In genomic region chr5:40755407-40756365, GRCh38 we compare ENCODE assay signal across 1 cellular context.
TF ChIP-seq lines count a peak whose summit lies in the region.

TSS of gene TTC33 (minus strand) at chr5:40755961. CDS start at chr5:40747018, 8,943 bp downstream.

TF ChIP-seq in HEK293, 187 proteins besides CTCF, POLR2A, EP300 and RAD21 (continued from another document and continues in another):
- TF ChIP-seq ZNF362 (tag by site-specific recombination; IDR thresholded peaks at IDR 0.05) (no peak), KLF9 (tag by site-specific recombination; IDR thresholded peaks at IDR 0.05; ENCODE audit: low read depth) (peak; percentile 72), ZNF133 (tag by site-specific recombination; IDR thresholded peaks at IDR 0.05) (no peak), ZNF311 (tag by site-specific recombination; IDR thresholded peaks at IDR 0.05; ENCODE audit: borderline replicate concordance) (no peak), ZFHX2 (tag by site-specific recombination; conservative IDR thresholded peaks at IDR 0.05) (peak; percentile 85), ZNF560 (tag by site-specific recombination; IDR thresholded peaks at IDR 0.05; ENCODE audit: borderline replicate concordance) (no peak), SP3 (tag by site-specific recombination; IDR thresholded peaks at IDR 0.05) (peak; percentile 89), GLIS1 (tag by site-specific recombination; IDR thresholded peaks at IDR 0.05) (no peak; the same call in 1 of the 2 replicates), PRDM1 (tag by site-specific recombination; IDR thresholded peaks at IDR 0.05) (peak; percentile 73), ZNF501 (tag by site-specific recombination; IDR thresholded peaks at IDR 0.05) (peak; percentile 77), REPIN1 (tag by site-specific recombination; IDR thresholded peaks at IDR 0.05; ENCODE audit: low read depth) (no peak), SP2 (tag by site-specific recombination; IDR thresholded peaks at IDR 0.05) (peak; percentile 69), ZBTB1 (tag by site-specific recombination; IDR thresholded peaks at IDR 0.05) (peak; percentile 78; the same call in 1 of the 2 replicates), ZSCAN5A (tag by site-specific recombination; IDR thresholded peaks at IDR 0.05) (no peak; the same call in 1 of the 2 replicates), ZNF654 (tag by site-specific recombination; IDR thresholded peaks at IDR 0.05; ENCODE audit: low read depth) (no peak), ZNF571 (tag by site-specific recombination; IDR thresholded peaks at IDR 0.05) (no peak), BCL11B (tag by site-specific recombination; IDR thresholded peaks at IDR 0.05; ENCODE audit: low read depth) (peak; percentile 97), SETDB1 (IDR thresholded peaks at IDR 0.05; ENCODE audit: insufficient read length, low read length) (no peak), ZNF596 (tag by site-specific recombination; IDR thresholded peaks at IDR 0.05) (no peak), ZNF354C (tag by site-specific recombination; IDR thresholded peaks at IDR 0.05; ENCODE audit: borderline replicate concordance, low read depth) (no peak), EGR2 (tag by site-specific recombination; IDR thresholded peaks at IDR 0.05; ENCODE audit: low read depth) (peak; percentile 85), KLF10 (tag by site-specific recombination; IDR thresholded peaks at IDR 0.05) (peak; percentile 78), ZNF19 (tag by site-specific recombination; IDR thresholded peaks at IDR 0.05; ENCODE audit: low read depth) (no peak), ZNF624 (tag by site-specific recombination; IDR thresholded peaks at IDR 0.05) (no peak), ZNF514 (tag by site-specific recombination; IDR thresholded peaks at IDR 0.05) (no peak), TCF7L2 (IDR thresholded peaks at IDR 0.05; ENCODE audit: borderline replicate concordance, low read depth, low read length) (no peak), SCRT1 (tag by site-specific recombination; IDR thresholded peaks at IDR 0.05; ENCODE audit: borderline replicate concordance) (no peak), IKZF3 (tag by site-specific recombination; IDR thresholded peaks at IDR 0.05) (peak; percentile 75), MZF1 (tag by site-specific recombination; IDR thresholded peaks at IDR 0.05; ENCODE audit: borderline replicate concordance) (peak; percentile 89), ZNF660 (tag by site-specific recombination; IDR thresholded peaks at IDR 0.05) (peak; percentile 92), ZNF202 (tag by site-specific recombination; IDR thresholded peaks at IDR 0.05; ENCODE audit: borderline replicate concordance) (peak; percentile 74; the same call in 1 of the 2 replicates), ZNF692 (tag by site-specific recombination; IDR thresholded peaks at IDR 0.05) (peak; percentile 67; the same call in 1 of the 2 replicates), ZNF184 (tag by site-specific recombination; IDR thresholded peaks at IDR 0.05) (no peak), ZNF114 (tag by site-specific recombination; IDR thresholded peaks at IDR 0.05) (no peak), GFI1B (tag by site-specific recombination; IDR thresholded peaks at IDR 0.05) (no peak), ZNF529 (tag by site-specific recombination; IDR thresholded peaks at IDR 0.05; ENCODE audit: insufficient replicate concordance) (no peak), ZSCAN16 (tag by site-specific recombination; IDR thresholded peaks at IDR 0.05) (no peak), ZFP41 (tag by site-specific recombination; IDR thresholded peaks at IDR 0.05; ENCODE audit: borderline replicate concordance) (no peak), ZNF664 (tag by site-specific recombination; IDR thresholded peaks at IDR 0.05) (no peak), ZNF350 (tag by site-specific recombination; IDR thresholded peaks at IDR 0.05) (no peak), ZNF792 (tag by site-specific recombination; IDR thresholded peaks at IDR 0.05) (no peak), ZNF394 (tag by site-specific recombination; IDR thresholded peaks at IDR 0.05; ENCODE audit: borderline replicate concordance) (no peak; the same call in 1 of the 2 replicates), SP7 (tag by site-specific recombination; IDR thresholded peaks at IDR 0.05) (peak; percentile 81), OVOL3 (tag by site-specific recombination; IDR thresholded peaks at IDR 0.05) (no peak), ZBTB8A (tag by site-specific recombination; IDR thresholded peaks at IDR 0.05) (peak; percentile 96), ZNF274 (IDR thresholded peaks at IDR 0.05; ENCODE audit: low read length) (no peak), ZNF274 (tag by site-specific recombination; IDR thresholded peaks at IDR 0.05; ENCODE audit: borderline replicate concordance) (no peak), ZNF335 (tag by site-specific recombination; conservative IDR thresholded peaks at IDR 0.05) (peak; percentile 100), GLIS2 (tag by site-specific recombination; IDR thresholded peaks at IDR 0.05) (0 out of 2 replicates have a peak, but pooled peaks have one; percentile 46), ZNF37A (tag by site-specific recombination; IDR thresholded peaks at IDR 0.05) (no peak), KLF17 (tag by site-specific recombination; IDR thresholded peaks at IDR 0.05) (no peak), YY1 (tag by site-specific recombination; IDR thresholded peaks at IDR 0.05) (no peak), RBAK (tag by site-specific recombination; IDR thresholded peaks at IDR 0.05) (no peak), SCRT2 (tag by site-specific recombination; IDR thresholded peaks at IDR 0.05) (0 out of 2 replicates have a peak, but pooled peaks have one; percentile 25), HOXA7 (CRISPR knock-in tag; IDR thresholded peaks at IDR 0.05; ENCODE audit: borderline replicate concordance) (no peak), ZNF221 (tag by site-specific recombination; IDR thresholded peaks at IDR 0.05; ENCODE audit: borderline replicate concordance) (no peak), ZNF169 (tag by site-specific recombination; IDR thresholded peaks at IDR 0.05) (no peak), ZBTB44 (tag by site-specific recombination; IDR thresholded peaks at IDR 0.05) (peak; percentile 63; the same call in 1 of the 2 replicates)
- TF ChIP-seq, protein P1, sequence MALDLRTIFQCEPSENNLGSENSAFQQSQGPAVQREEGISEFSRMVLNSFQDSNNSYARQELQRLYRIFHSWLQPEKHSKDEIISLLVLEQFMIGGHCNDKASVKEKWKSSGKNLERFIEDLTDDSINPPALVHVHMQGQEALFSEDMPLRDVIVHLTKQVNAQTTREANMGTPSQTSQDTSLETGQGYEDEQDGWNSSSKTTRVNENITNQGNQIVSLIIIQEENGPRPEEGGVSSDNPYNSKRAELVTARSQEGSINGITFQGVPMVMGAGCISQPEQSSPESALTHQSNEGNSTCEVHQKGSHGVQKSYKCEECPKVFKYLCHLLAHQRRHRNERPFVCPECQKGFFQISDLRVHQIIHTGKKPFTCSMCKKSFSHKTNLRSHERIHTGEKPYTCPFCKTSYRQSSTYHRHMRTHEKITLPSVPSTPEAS (tag by site-specific recombination; IDR thresholded peaks at IDR 0.05): no peak; the same call in 1 of the 2 replicates
- TF ChIP-seq, protein P2, sequence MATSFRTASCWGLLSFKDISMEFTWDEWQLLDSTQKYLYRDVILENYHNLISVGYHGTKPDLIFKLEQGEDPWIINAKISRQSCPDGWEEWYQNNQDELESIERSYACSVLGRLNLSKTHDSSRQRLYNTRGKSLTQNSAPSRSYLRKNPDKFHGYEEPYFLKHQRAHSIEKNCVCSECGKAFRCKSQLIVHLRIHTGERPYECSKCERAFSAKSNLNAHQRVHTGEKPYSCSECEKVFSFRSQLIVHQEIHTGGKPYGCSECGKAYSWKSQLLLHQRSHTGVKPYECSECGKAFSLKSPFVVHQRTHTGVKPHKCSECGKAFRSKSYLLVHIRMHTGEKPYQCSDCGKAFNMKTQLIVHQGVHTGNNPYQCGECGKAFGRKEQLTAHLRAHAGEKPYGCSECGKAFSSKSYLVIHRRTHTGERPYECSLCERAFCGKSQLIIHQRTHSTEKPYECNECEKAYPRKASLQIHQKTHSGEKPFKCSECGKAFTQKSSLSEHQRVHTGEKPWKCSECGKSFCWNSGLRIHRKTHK (tag by site-specific recombination; IDR thresholded peaks at IDR 0.05): no peak
- TF ChIP-seq, protein P3, sequence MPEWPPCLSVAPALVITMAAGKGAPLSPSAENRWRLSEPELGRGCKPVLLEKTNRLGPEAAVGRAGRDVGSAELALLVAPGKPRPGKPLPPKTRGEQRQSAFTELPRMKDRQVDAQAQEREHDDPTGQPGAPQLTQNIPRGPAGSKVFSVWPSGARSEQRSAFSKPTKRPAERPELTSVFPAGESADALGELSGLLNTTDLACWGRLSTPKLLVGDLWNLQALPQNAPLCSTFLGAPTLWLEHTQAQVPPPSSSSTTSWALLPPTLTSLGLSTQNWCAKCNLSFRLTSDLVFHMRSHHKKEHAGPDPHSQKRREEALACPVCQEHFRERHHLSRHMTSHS (tag by site-specific recombination; IDR thresholded peaks at IDR 0.05): no peak
- TF ChIP-seq, protein P4, sequence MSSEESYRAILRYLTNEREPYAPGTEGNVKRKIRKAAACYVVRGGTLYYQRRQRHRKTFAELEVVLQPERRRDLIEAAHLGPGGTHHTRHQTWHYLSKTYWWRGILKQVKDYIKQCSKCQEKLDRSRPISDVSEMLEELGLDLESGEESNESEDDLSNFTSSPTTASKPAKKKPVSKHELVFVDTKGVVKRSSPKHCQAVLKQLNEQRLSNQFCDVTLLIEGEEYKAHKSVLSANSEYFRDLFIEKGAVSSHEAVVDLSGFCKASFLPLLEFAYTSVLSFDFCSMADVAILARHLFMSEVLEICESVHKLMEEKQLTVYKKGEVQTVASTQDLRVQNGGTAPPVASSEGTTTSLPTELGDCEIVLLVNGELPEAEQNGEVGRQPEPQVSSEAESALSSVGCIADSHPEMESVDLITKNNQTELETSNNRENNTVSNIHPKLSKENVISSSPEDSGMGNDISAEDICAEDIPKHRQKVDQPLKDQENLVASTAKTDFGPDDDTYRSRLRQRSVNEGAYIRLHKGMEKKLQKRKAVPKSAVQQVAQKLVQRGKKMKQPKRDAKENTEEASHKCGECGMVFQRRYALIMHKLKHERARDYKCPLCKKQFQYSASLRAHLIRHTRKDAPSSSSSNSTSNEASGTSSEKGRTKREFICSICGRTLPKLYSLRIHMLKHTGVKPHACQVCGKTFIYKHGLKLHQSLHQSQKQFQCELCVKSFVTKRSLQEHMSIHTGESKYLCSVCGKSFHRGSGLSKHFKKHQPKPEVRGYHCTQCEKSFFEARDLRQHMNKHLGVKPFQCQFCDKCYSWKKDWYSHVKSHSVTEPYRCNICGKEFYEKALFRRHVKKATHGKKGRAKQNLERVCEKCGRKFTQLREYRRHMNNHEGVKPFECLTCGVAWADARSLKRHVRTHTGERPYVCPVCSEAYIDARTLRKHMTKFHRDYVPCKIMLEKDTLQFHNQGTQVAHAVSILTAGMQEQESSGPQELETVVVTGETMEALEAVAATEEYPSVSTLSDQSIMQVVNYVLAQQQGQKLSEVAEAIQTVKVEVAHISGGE (tag by site-specific recombination; conservative IDR thresholded peaks at IDR 0.05; ENCODE audit: low read depth): peak; percentile 52
